ENCODE assay signal across 11 cellular contexts in the genomic region with DNA sequence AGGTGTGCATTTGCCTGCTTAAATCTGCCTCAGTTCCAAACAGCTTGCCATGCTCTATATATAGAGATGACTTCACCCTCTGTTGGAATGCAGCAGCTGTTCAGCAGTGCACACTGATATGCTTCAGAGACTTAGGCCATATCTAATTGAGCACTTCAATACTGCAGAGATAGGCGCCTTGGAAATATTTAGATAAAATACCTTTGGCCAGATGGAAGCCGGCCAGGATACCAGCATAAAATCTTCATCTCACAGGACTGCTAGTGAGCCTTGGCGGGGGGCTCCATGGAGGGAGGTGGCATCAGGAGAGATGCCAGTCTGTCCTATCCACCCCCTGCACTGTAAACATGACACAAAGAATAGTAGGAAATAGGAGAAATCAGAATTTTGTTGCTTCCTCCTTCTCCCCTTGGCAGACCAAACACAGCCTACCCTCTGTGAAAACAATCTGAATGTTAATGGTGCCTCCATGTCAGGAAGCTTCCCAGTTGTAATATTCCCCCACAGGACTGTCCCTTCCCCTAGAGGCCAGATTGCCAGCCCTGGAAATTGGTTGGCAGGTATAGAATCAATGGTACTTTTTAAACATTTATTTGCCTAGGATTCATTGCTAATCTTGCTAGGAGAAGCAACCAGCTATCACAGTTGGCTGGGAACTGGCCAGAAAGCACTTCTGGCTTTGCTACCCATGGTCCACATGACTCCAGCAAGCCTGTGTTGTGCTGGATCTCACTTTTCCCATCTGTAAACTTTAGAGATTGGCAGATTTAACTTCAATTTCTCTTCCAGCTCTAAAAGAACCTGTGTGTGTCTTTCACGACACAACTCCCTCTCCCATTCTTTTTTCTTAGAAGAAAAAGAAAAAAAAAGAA.
DNase-seq lines count a peak whose midpoint lies in the region; ATAC-seq and TF ChIP-seq lines count a peak whose summit lies in the region.
"Had no signal": no experiment of that assay in that cellular context is flagged by ENCODE, and none has a peak within 500 bp of the region (broad histone marks: within the 10 kb centered on the region; RNA-seq: fewer than 3 reads in every experiment).

No MANE protein-coding gene starts in this region.

- TF ChIP-seq EP300 in upper lobe of left lung (IDR thresholded peaks at IDR 0.05) = no peak

- H3K4me1 ChIP-seq in upper lobe of left lung = peaks cover 0 to 16% (median 6%) of the 10 kb centered on the region in 4 donors

- peak overlapping the region in 2 of 4 donors; percentile 4 to 11 for H3K27ac ChIP-seq in upper lobe of left lung
- H3K27ac ChIP-seq: SJSA1, skin epidermis had no signal

- no peak for TF ChIP-seq POLR2A in upper lobe of left lung (IDR thresholded peaks at IDR 0.05)

- H3K4me3 ChIP-seq in astrocyte of the spinal cord (ENCODE audit: low read depth, low read length) (no peak overlapping the region), kidney epithelial cell (ENCODE audit: low read depth, low read length) (no peak overlapping the region), upper lobe of left lung (no peak overlapping the region)
- H3K4me3 ChIP-seq: SJSA1, skin epidermis had no signal

- no peaks in the 10 kb centered on the region for H3K27me3 ChIP-seq in kidney epithelial cell (ENCODE audit: control insufficient read depth, insufficient read depth, low read length)
- no peaks in the 10 kb centered on the region for H3K27me3 ChIP-seq in upper lobe of left lung
- H3K27me3 ChIP-seq: SJSA1 had no signal

- peak; percentile 31 to 72 for ATAC-seq in upper lobe of left lung (ENCODE audit: low FRiP score in 2 of 2)
- ATAC-seq in GM18520 (IDR thresholded peaks at IDR 0.05; ENCODE audit: unreplicated experiment) = no peak
- ATAC-seq: HCT116 had no signal

- in situ Hi-C loops in astrocyte of the spinal cord (cut with HindIII; ENCODE audit: low sequenced_read_pairs) = no loop called here

- WGBS in upper lobe of left lung, 2 donors = 60 to 61% methylated on average over 4 of the region's 4 CpGs

- H3K36me3 ChIP-seq in kidney epithelial cell (ENCODE audit: control insufficient read depth, insufficient read depth, low read length) (no peaks in the 10 kb centered on the region), upper lobe of left lung (no peaks in the 10 kb centered on the region)
- H3K36me3 ChIP-seq: SJSA1 had no signal

- peak; percentile 66 for DNase-seq in NCI-H345 (lab: John Stamatoyannopoulos, UW)
- no peak for DNase-seq in NCI-H345 treated with DMSO at 0.1 percent for 48 hours (lab: John Stamatoyannopoulos, UW; ENCODE audit: unreplicated experiment)
- DNase-seq in astrocyte of the spinal cord (ENCODE audit: low read depth, low spot score) = peak; percentile 77
- DNase-seq in kidney epithelial cell (ENCODE audit: low read depth) = peak; percentile 80
- no peak for DNase-seq in upper lobe of left lung
- no peak for DNase-seq in NOMO-1 treated with DMSO at 0.1 percent for 48 hours (lab: John Stamatoyannopoulos, UW; ENCODE audit: unreplicated experiment)
- no peak for DNase-seq in NCI-H187 (lab: John Stamatoyannopoulos, UW)

- H3K9me3 ChIP-seq in upper lobe of left lung = no peaks in the 10 kb centered on the region
- H3K9me3 ChIP-seq: SJSA1 had no signal

- TF ChIP-seq CTCF in astrocyte of the spinal cord (IDR thresholded peaks at IDR 0.05; ENCODE audit: low read depth, low read length) (no peak), kidney epithelial cell (IDR thresholded peaks at IDR 0.05; ENCODE audit: insufficient read depth, low read length, poor library complexity, severe bottlenecking) (no peak), upper lobe of left lung (IDR thresholded peaks at IDR 0.05) (no peak)

Comparison
In these comparisons a context has a peak if more than half of its experiments do, and no peak if none do; other contexts are left out.
1. DNase-seq: peak in NCI-H345 (single experiment), astrocyte of the spinal cord (single experiment) and kidney epithelial cell (single experiment); none in NCI-H345 treated with DMSO at 0.1 percent for 48 hours (single experiment), upper lobe of left lung (0 of 2), NOMO-1 treated with DMSO at 0.1 percent for 48 hours (single experiment) and NCI-H187 (0 of 2).